8 cellular contexts compared by ENCODE assay signal in the genomic region with DNA sequence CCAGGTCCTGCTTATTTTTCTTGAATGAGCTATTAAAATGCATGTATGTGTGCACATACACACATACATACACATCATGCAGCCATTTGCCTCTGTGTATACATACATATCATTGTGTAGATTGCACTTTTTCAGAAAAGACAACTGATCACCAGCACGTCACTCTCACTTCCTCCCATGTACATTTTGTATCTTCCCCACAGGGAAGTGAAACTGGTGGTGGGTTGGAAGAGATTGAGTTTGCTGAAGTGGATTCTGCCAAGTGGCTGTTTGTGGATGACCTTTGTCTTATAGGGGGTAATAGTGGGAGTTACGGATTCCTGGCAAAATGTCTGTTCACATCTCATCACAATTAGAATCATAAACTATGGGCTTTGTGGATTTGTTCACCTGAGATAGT.
DNase-seq lines count a peak whose midpoint lies in the region; ATAC-seq and TF ChIP-seq lines count a peak whose summit lies in the region.

No MANE protein-coding gene starts in this region.

- no peaks in the 10 kb centered on the region for H3K36me3 ChIP-seq in CD4-positive, CD25-positive, alpha-beta regulatory T cell (ENCODE audit: control insufficient read depth, insufficient read depth, low read length)
- no peaks in the 10 kb centered on the region for H3K36me3 ChIP-seq in left ventricle myocardium inferior

- peak overlapping the region; percentile 39 for H3K4me3 ChIP-seq in CD4-positive, CD25-positive, alpha-beta regulatory T cell (ENCODE audit: low read depth, low read length)
- H3K4me3 ChIP-seq in left ventricle myocardium inferior = no peak overlapping the region

- peak overlapping the region in 3 of 4 donors; percentile 5 to 35 (median 21) for H3K4me3 Mint-ChIP-seq in CD4-positive, CD25-positive, alpha-beta regulatory T cell

- peak overlapping the region; percentile 43 for H3K27ac ChIP-seq in CD4-positive, CD25-positive, alpha-beta regulatory T cell (ENCODE audit: insufficient read depth, low read length, poor library complexity, severe bottlenecking)
- peak overlapping the region; percentile 41 for H3K27ac ChIP-seq in left ventricle myocardium inferior (replicated peaks)

- no peaks in the 10 kb centered on the region for H3K9me3 Mint-ChIP-seq in CD4-positive, CD25-positive, alpha-beta regulatory T cell

- H3K27me3 Mint-ChIP-seq in CD4-positive, CD25-positive, alpha-beta regulatory T cell = no peaks in the 10 kb centered on the region

- intact Hi-C loops in left ventricle myocardium inferior (cut with micrococcal nuclease) = no loop called here

- no peaks in the 10 kb centered on the region for H3K9me3 ChIP-seq in CD4-positive, CD25-positive, alpha-beta regulatory T cell (ENCODE audit: control insufficient read depth in 2 of 2, low read length in 2 of 2)
- H3K9me3 ChIP-seq in left ventricle myocardium inferior (replicated peaks) = no peaks in the 10 kb centered on the region

- no peaks in the 10 kb centered on the region for H3K27me3 ChIP-seq in CD4-positive, CD25-positive, alpha-beta regulatory T cell (ENCODE audit: control insufficient read depth, insufficient read depth, low read length)
- no peaks in the 10 kb centered on the region for H3K27me3 ChIP-seq in left ventricle myocardium inferior (ENCODE audit: low read depth)

- peak; percentile 43 to 55 for ATAC-seq in CD4-positive, CD25-positive, alpha-beta regulatory T cell (ENCODE audit: low read depth in 2 of 2)
- ATAC-seq in GM21360 (IDR thresholded peaks at IDR 0.05; ENCODE audit: unreplicated experiment) (peak; percentile 59), HG03571 (IDR thresholded peaks at IDR 0.05; ENCODE audit: unreplicated experiment) (peak; percentile 56)

- DNase-seq in CD4-positive, CD25-positive, alpha-beta regulatory T cell = peak in 1 of 3 donors; percentile 57
- no peak for DNase-seq in left ventricle myocardium inferior
- no peak for DNase-seq in NCI-H510A treated with DMSO at 0.1 percent for 48 hours (lab: John Stamatoyannopoulos, UW)
- no peak for DNase-seq in NCI-H1417 treated with DMSO at 0.1 percent for 48 hours (lab: John Stamatoyannopoulos, UW)
- no peak for DNase-seq in LoVo (ENCODE audit: low spot score)
- no peak for DNase-seq in KG1 (lab: John Stamatoyannopoulos, UW)

- H3K27ac Mint-ChIP-seq in CD4-positive, CD25-positive, alpha-beta regulatory T cell = peak overlapping the region; percentile 85 to 97 (median 88)

- H3K4me1 ChIP-seq in CD4-positive, CD25-positive, alpha-beta regulatory T cell (ENCODE audit: control insufficient read depth, insufficient read depth, low read length, poor library complexity, severe bottlenecking) = peaks cover 28% of the 10 kb centered on the region
- peaks cover 27% of the 10 kb centered on the region for H3K4me1 ChIP-seq in left ventricle myocardium inferior

- no peak for TF ChIP-seq CTCF in left ventricle myocardium inferior (IDR thresholded peaks at IDR 0.05; ENCODE audit: borderline replicate concordance)

- no peaks in the 10 kb centered on the region for H3K36me3 Mint-ChIP-seq in CD4-positive, CD25-positive, alpha-beta regulatory T cell

- H3K4me1 Mint-ChIP-seq in CD4-positive, CD25-positive, alpha-beta regulatory T cell = peaks cover 30 to 57% (median 44%) of the 10 kb centered on the region in 4 donors
